Comparison of ENCODE assay signal across 24 cellular contexts in genomic region chr3:69141313-69141712, GRCh38. TPM values are rescaled to one million over a fixed set of nuclear protein-coding genes. Genes with fewer than 3 reads are reported as not detected.
A peak's percentile ranks its signal among the peaks of the same experiment; 100 is the strongest.
DNase-seq lines count a peak whose midpoint lies in the region; ATAC-seq, FAIRE-seq and TF ChIP-seq lines count a peak whose summit lies in the region.
"Had no signal": no experiment of that assay in that cellular context is flagged by ENCODE, and none has a peak within 500 bp of the region (broad histone marks: within the 10 kb centered on the region; RNA-seq: fewer than 3 reads in every experiment).

No MANE protein-coding gene starts in this region.

- no peak overlapping the region for H3K27ac Mint-ChIP-seq in stimulated activated naive CD8-positive, alpha-beta T cell treated with anti-CD3 and anti-CD28 coated beads, Interleukin-15, amount 100 ng/mL, for 72 hours
- H3K27ac Mint-ChIP-seq in CD8-positive, alpha-beta memory T cell, result no peak overlapping the region
- H3K27ac Mint-ChIP-seq: CD4-positive, alpha-beta memory T cell had no signal

- no peaks in the 10 kb centered on the region for H3K9me3 Mint-ChIP-seq in stimulated activated naive CD8-positive, alpha-beta T cell treated with anti-CD3 and anti-CD28 coated beads, Interleukin-15, amount 100 ng/mL, for 72 hours
- H3K9me3 Mint-ChIP-seq in CD8-positive, alpha-beta memory T cell, result no peaks in the 10 kb centered on the region

- TF ChIP-seq EP300 in GM12878 (IDR thresholded peaks at IDR 0.05; ENCODE audit: borderline replicate concordance in 1 of 2, control insufficient read depth in 1 of 2, low read depth in 2 of 2, low read length in 2 of 2), result no peak

- TF ChIP-seq POLR2A in GM12878 (IDR thresholded peaks at IDR 0.05; ENCODE audit: low read depth, low read length), result no peak

- SMC1A ChIA-PET in GM12878 (lab: Charles Lee; ENCODE audit: uncharacterized antibody, unreplicated experiment), result interaction anchor here (1.6 kb wide), 1 partner anchor 15 kb away, joined by 5 read pairs; no protein-coding TSS in a partner anchor

- H4K20me1 ChIP-seq in GM12878 (ENCODE audit: control insufficient read depth, insufficient read depth), result no peaks in the 10 kb centered on the region

- BruUV-seq in GM12878 (replicated peaks; lab: Mats Ljungman, UMichigan), result no TSS peak

- H3K36me3 ChIP-seq in GM12878 (ENCODE audit: control insufficient read depth in 2 of 2, insufficient read depth in 2 of 2, low read length in 1 of 2) (no peaks in the 10 kb centered on the region), psoas muscle (ENCODE audit: insufficient read depth in 1 of 2, low read depth in 1 of 2) (no peaks in the 10 kb centered on the region)
- H3K36me3 ChIP-seq in CD8-positive, alpha-beta memory T cell (ENCODE audit: insufficient read depth, low read length), result no peaks in the 10 kb centered on the region

- no peak overlapping the region for H3K4me3 ChIP-seq in GM12878
- no peak overlapping the region for H3K4me3 ChIP-seq in psoas muscle
- H3K4me3 ChIP-seq in CD8-positive, alpha-beta memory T cell (ENCODE audit: low read length), result no peak overlapping the region
- H3K4me3 ChIP-seq: GM23248 had no signal

- no peak for TF ChIP-seq RAD21 in GM12878 (IDR thresholded peaks at IDR 0.05; ENCODE audit: insufficient read depth, low read depth, low read length)

- no peak for FAIRE-seq in GM12878 (lab: Jason Lieb, UNC)
- FAIRE-seq: D721Med, GM12891, GM18507, H1 had no signal

- no peak overlapping the region for H2AFZ ChIP-seq in GM12878 (ENCODE audit: control insufficient read depth, low read depth, low read length)
- H2AFZ ChIP-seq: GM23248 had no signal

- intact Hi-C loops in GM12878 (cut with micrococcal nuclease; ENCODE audit: unreplicated experiment) (no loop called here), psoas muscle (cut with DNase I) (loop anchor here in 1 of 2 donors (5.0 kb wide), 1 partner anchor 129 kb away; the partner anchor contains the start of gene EOGT)

- no peaks in the 10 kb centered on the region for H3K27me3 ChIP-seq in GM12878 (replicated peaks in 1 of 2; ENCODE audit: control insufficient read depth in 2 of 2, insufficient read depth in 2 of 2, low read length in 1 of 2)
- no peaks in the 10 kb centered on the region for H3K27me3 ChIP-seq in psoas muscle (ENCODE audit: insufficient read depth in 3 of 3, low read length in 2 of 3)
- no peaks in the 10 kb centered on the region for H3K27me3 ChIP-seq in CD8-positive, alpha-beta memory T cell (ENCODE audit: insufficient read depth, low read length, poor library complexity, severe bottlenecking)

- no peaks in the 10 kb centered on the region for H3K9me3 ChIP-seq in GM12878 (replicated peaks; ENCODE audit: control insufficient read depth, insufficient read depth, low read length)
- no peaks in the 10 kb centered on the region for H3K9me3 ChIP-seq in psoas muscle
- no peaks in the 10 kb centered on the region for H3K9me3 ChIP-seq in CD8-positive, alpha-beta memory T cell (ENCODE audit: low read length)
- H3K9me3 ChIP-seq: Caco-2 had no signal

- in situ Hi-C loops in GM12878 (cut with MboI), result no loop called here

- H3K4me1 Mint-ChIP-seq in stimulated activated naive CD8-positive, alpha-beta T cell treated with anti-CD3 and anti-CD28 coated beads, Interleukin-15, amount 100 ng/mL, for 72 hours, result no peaks in the 10 kb centered on the region
- H3K4me1 Mint-ChIP-seq in CD8-positive, alpha-beta memory T cell, result no peaks in the 10 kb centered on the region
- H3K4me1 Mint-ChIP-seq: CD4-positive, alpha-beta memory T cell had no signal

- H3K9ac ChIP-seq in GM12878 (ENCODE audit: control insufficient read depth, insufficient read depth, low read length), result no peak overlapping the region
- H3K9ac ChIP-seq: GM23248 had no signal

- no peaks in the 10 kb centered on the region for H3K79me2 ChIP-seq in GM12878 (ENCODE audit: control insufficient read depth, insufficient read depth, low read length)

- peaks cover 12% of the 10 kb centered on the region for H3K27me3 Mint-ChIP-seq in stimulated activated naive CD8-positive, alpha-beta T cell treated with anti-CD3 and anti-CD28 coated beads, Interleukin-15, amount 100 ng/mL, for 72 hours
- H3K27me3 Mint-ChIP-seq in CD8-positive, alpha-beta memory T cell, result peaks cover 5 to 8% of the 10 kb centered on the region in 2 donors

- TF ChIP-seq CTCF in GM12878 (IDR thresholded peaks at IDR 0.05 in 2 of 3, conservative IDR thresholded peaks at IDR 0.05 in 1 of 3; ENCODE audit: control insufficient read depth in 2 of 3, extremely low read depth in 1 of 3, insufficient read depth in 1 of 3, low read depth in 3 of 3, low read length in 3 of 3), result no peak
- TF ChIP-seq CTCF in psoas muscle (IDR thresholded peaks at IDR 0.05), result no peak

- H3K36me3 Mint-ChIP-seq in CD8-positive, alpha-beta memory T cell, result no peaks in the 10 kb centered on the region
- H3K36me3 Mint-ChIP-seq: CD4-positive, alpha-beta memory T cell had no signal

- ATAC-seq in stimulated activated naive CD8-positive, alpha-beta T cell treated with anti-CD3 and anti-CD28 coated beads, Interleukin-15, Interleukin-2, amounts not matched to agents 100 U/mL and 50 U/mL, for 24 hours, result peak; percentile 57
- ATAC-seq in stimulated activated naive CD8-positive, alpha-beta T cell treated with anti-CD3 and anti-CD28 coated beads, Interleukin-15, amount 100 ng/mL, for 72 hours, result no peak
- ATAC-seq in GM12878 (no peak), psoas muscle (no peak)

- RAD21 ChIA-PET in GM12878 (lab: Charles Lee; ENCODE audit: unreplicated experiment), result no interaction called here

- no peak overlapping the region for H3K4me3 Mint-ChIP-seq in stimulated activated naive CD8-positive, alpha-beta T cell treated with anti-CD3 and anti-CD28 coated beads, Interleukin-15, amount 100 ng/mL, for 72 hours
- no peak overlapping the region for H3K4me3 Mint-ChIP-seq in CD8-positive, alpha-beta memory T cell
- H3K4me3 Mint-ChIP-seq: CD4-positive, alpha-beta memory T cell had no signal

- H3K27ac ChIP-seq in GM12878 (ENCODE audit: control insufficient read depth, insufficient read depth) (no peak overlapping the region), psoas muscle (peak overlapping the region; percentile 88)
- no peak overlapping the region for H3K27ac ChIP-seq in CD8-positive, alpha-beta memory T cell (ENCODE audit: low read depth, low read length)
- H3K27ac ChIP-seq: GM23248 had no signal

- no peak for DNase-seq in stimulated activated naive CD8-positive, alpha-beta T cell treated with anti-CD3 and anti-CD28 coated beads, Interleukin-15, Interleukin-2, amounts not matched to agents 100 U/mL and 50 U/mL, for 24 hours
- no peak for DNase-seq in stimulated activated naive CD8-positive, alpha-beta T cell treated with anti-CD3 and anti-CD28 coated beads, Interleukin-15, amount 100 ng/mL, for 72 hours
- no peak for DNase-seq in GM12878 (ENCODE audit: low read depth, low spot score)
- no peak for DNase-seq in psoas muscle
- DNase-seq in midbrain (lab: John Stamatoyannopoulos, UW), result no peak
- no peak for DNase-seq in NCI-H2107 (lab: John Stamatoyannopoulos, UW)
- no peak for DNase-seq in CD8-positive, alpha-beta memory T cell
- DNase-seq: C1 segment of cervical spinal cord; Caco-2; CD4-positive, alpha-beta memory T cell; DMS 273 treated with DMSO at 0.1 percent for 48 hours; DMS79; EL; GDM1; GM23248; H7; HCEC 1CT had no signal

- POLR2A ChIA-PET in GM12878 (lab: Charles Lee), result no interaction called here
- POLR2A ChIA-PET in CD8-positive, alpha-beta memory T cell (lab: Charles Lee), result no interaction called here

- H3K4me1 ChIP-seq in GM12878 (ENCODE audit: control insufficient read depth, insufficient read depth, low read length), result no peaks in the 10 kb centered on the region
- H3K4me1 ChIP-seq in psoas muscle, result peaks cover 24% of the 10 kb centered on the region
- H3K4me1 ChIP-seq in CD8-positive, alpha-beta memory T cell (ENCODE audit: insufficient read depth, low read length), result no peaks in the 10 kb centered on the region
- H3K4me1 ChIP-seq: Caco-2 had no signal

- H3K4me2 ChIP-seq in GM12878 (ENCODE audit: control insufficient read depth, insufficient read depth), result no peak overlapping the region

- CTCF ChIA-PET in GM12878 (lab: Yijun Ruan, JAX), result interaction anchor here (0.6 to 3.4 kb wide), 3 partner anchors 21 to 259 kb away, joined by 3 to 16 read pairs (median 3); no protein-coding TSS in a partner anchor
- CTCF ChIA-PET in CD8-positive, alpha-beta memory T cell (lab: Charles Lee), result no interaction called here

RNA-seq across cellular contexts. Expression of gene LMOD3, which starts 18.9 kb away (rescaled TPM):
- not detected in 2 replicates for total RNA-seq in GM12878 (2013; cell fraction: nucleolus; rRNA removed)
- total RNA-seq in GM12878 (2014; rRNA removed) (0.06 TPM in 1 of 2 replicates, not detected in the other), GM12878 (2014; rRNA removed; fragmentation: Illumina TruSeq; extraction: Trizol) (0.05 and 0.09 TPM in 2 replicates), GM12878 (2021) (0.08 TPM in 1 of 2 replicates, not detected in the other), psoas muscle (100 to 1,000 TPM; 127 to 258 (median 174) TPM)
- not detected for polyA plus RNA-seq in GM12878 (2011; ENCODE audit: low read depth)
- polyA plus RNA-seq in GM12878 (2011; rRNA removed) (not detected in 2 replicates), GM12878 (2014; fragmentation: Illumina TruSeq; extraction: Trizol) (0.04 TPM in 1 of 2 replicates, not detected in the other), GM12878 (2014; fragmentation: Nextera tagmentation; extraction: Ambion mirVana) (under 1 TPM; 0.11 to 0.13 TPM), GM12878 (2014; rRNA removed) (0.04 and 0.13 TPM in 2 replicates), GM12878 (2016; fragmentation: Nextera tagmentation; extraction: Ambion mirVana) (under 1 TPM; 0.09 to 0.20 TPM), psoas muscle (100 to 1,000 TPM in 2 of 3 donors, 1 to 10 TPM in 1; 9.0 to 133 (median 129) TPM)
- not detected in 2 replicates for polyA plus RNA-seq in GM12878 (2011; cell fraction: cytosol; rRNA removed)
- not detected in 2 replicates for polyA plus RNA-seq in GM12878 (2011; cell fraction: nucleus; rRNA removed)
- polyA plus RNA-seq in GM12878 (2012), result 0.03 and 0.08 TPM in 2 replicates
- not detected in 2 replicates for polyA minus RNA-seq in GM12878 (2011; rRNA and poly(A)+ RNA removed)
- polyA minus RNA-seq in GM12878 (2011; cell fraction: cytosol; rRNA and poly(A)+ RNA removed), result not detected in 2 replicates
- polyA minus RNA-seq in GM12878 (2011; cell fraction: nucleus; rRNA and poly(A)+ RNA removed), result not detected in 2 replicates
- total RNA-seq in CD8-positive, alpha-beta memory T cell, result not detected
- 0.14 TPM for polyA plus RNA-seq in CD8-positive, alpha-beta memory T cell
- total RNA-seq: A172; A673; Caco-2; CD4-positive, alpha-beta memory T cell; GM23248; H1; H7 had no signal
- polyA plus RNA-seq: BJ, GM23248, H1 had no signal

RNA-seq across cellular contexts. Expression of gene ARL6IP5, which starts 56.6 kb away (rescaled TPM):
- 74.1 and 86.4 TPM in 2 replicates for total RNA-seq in GM12878 (2013; cell fraction: nucleolus; rRNA removed)
- 95.9 and 109 TPM in 2 replicates for total RNA-seq in GM12878 (2014; rRNA removed)
- 77.9 and 78.2 TPM in 2 replicates for total RNA-seq in GM12878 (2014; rRNA removed; fragmentation: Illumina TruSeq; extraction: Trizol)
- 95.7 and 98.3 TPM in 2 replicates for total RNA-seq in GM12878 (2021)
- 42.4 TPM for polyA plus RNA-seq in GM12878 (2011; ENCODE audit: low read depth)
- polyA plus RNA-seq in GM12878 (2011; rRNA removed), result 244 and 334 TPM in 2 replicates
- 123 and 129 TPM in 2 replicates for polyA plus RNA-seq in GM12878 (2011; cell fraction: cytosol; rRNA removed)
- 51.0 and 59.5 TPM in 2 replicates for polyA plus RNA-seq in GM12878 (2011; cell fraction: nucleus; rRNA removed)
- 62.8 and 88.5 TPM in 2 replicates for polyA plus RNA-seq in GM12878 (2012)
- polyA plus RNA-seq in GM12878 (2014; fragmentation: Illumina TruSeq; extraction: Trizol), result 139 and 158 TPM in 2 replicates
- 100 to 1,000 TPM; 269 to 310 TPM for polyA plus RNA-seq in GM12878 (2014; fragmentation: Nextera tagmentation; extraction: Ambion mirVana)
- polyA plus RNA-seq in GM12878 (2014; rRNA removed), result 84.1 and 95.2 TPM in 2 replicates
- polyA plus RNA-seq in GM12878 (2016; fragmentation: Nextera tagmentation; extraction: Ambion mirVana), result 100 to 1,000 TPM; 156 to 162 TPM
- 134 and 166 TPM in 2 replicates for polyA minus RNA-seq in GM12878 (2011; rRNA and poly(A)+ RNA removed)
- 41.7 and 42.1 TPM in 2 replicates for polyA minus RNA-seq in GM12878 (2011; cell fraction: cytosol; rRNA and poly(A)+ RNA removed)
- 21.5 and 32.9 TPM in 2 replicates for polyA minus RNA-seq in GM12878 (2011; cell fraction: nucleus; rRNA and poly(A)+ RNA removed)
- total RNA-seq in psoas muscle, result 100 to 1,000 TPM; 121 to 191 (median 156) TPM
- 100 to 1,000 TPM in 2 of 3 donors, 10 to 100 TPM in 1; 82.1 to 171 (median 146) TPM for polyA plus RNA-seq in psoas muscle
- 100 to 1,000 TPM; 121 to 124 TPM for total RNA-seq in CD8-positive, alpha-beta memory T cell
- polyA plus RNA-seq in CD8-positive, alpha-beta memory T cell, result 425 TPM

Comparison
In these comparisons a context has a peak if more than half of its experiments do, and no peak if none do; other contexts are left out.
1. RNA of gene LMOD3, which starts 18.9 kb away (total RNA-seq): 127 to 258 TPM in psoas muscle; 0.05 to 0.09 TPM in GM12878 and not detected in CD8-positive, alpha-beta memory T cell; every median in the first group is over 100 times any median in the second.